In the genomic region with DNA sequence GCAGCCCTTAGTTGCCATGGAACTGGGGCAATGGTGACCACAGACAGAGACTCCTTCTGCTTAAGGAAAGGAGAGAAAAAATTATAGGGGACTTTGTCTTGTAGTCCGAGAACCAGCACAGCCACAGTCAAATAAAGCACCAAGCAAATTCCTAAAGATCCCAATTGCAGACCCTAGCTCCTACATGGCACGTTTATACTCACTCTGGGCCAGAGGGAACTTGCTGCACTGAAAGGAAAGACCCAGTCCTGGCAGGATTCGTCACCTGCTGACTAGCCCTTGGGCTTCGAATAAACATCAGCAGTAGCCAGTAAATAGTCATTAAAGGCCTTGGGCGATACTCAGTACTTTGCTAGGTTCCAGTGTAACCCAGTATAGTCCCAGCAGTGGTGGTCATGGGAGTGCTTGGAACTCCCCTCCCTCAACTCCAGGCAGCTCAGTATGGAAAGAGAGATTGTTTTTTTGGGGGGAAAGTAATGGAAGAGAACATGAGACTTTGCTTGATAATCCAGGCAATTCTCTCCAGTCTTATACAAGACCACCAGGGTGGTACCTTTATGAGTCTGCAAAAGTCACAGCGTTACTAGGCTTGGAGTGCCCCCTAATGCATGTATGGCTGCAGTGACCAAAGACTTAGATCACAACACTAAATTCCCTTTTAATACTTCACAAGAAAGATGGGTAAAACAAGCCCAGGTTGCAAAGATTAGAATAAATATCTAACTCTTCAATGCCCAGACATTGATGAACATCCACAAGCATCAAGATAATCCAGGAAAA, we compare ENCODE assay signal across 13 cellular contexts.
DNase-seq lines count a peak whose midpoint lies in the region; ATAC-seq and TF ChIP-seq lines count a peak whose summit lies in the region.
"Had no signal": no experiment of that assay in that cellular context is flagged by ENCODE, and none has a peak within 500 bp of the region (broad histone marks: within the 10 kb centered on the region; RNA-seq: fewer than 3 reads in every experiment).

No MANE protein-coding gene starts in this region.

- TF ChIP-seq CTCF in AG09309 (IDR thresholded peaks at IDR 0.05; ENCODE audit: control insufficient read depth, insufficient read depth, low read depth, low read length, missing control alignments) = peak; percentile 26
- peak; percentile 45 for TF ChIP-seq CTCF in astrocyte of the spinal cord (IDR thresholded peaks at IDR 0.05; ENCODE audit: low read depth, low read length)
- TF ChIP-seq CTCF in Peyer's patch (IDR thresholded peaks at IDR 0.05) = peak in 3 of 6 experiments; percentile 37 to 50 (median 47)

- in situ Hi-C loops in astrocyte of the spinal cord (cut with HindIII; ENCODE audit: low sequenced_read_pairs) = no loop called here

- DNase-seq in AG09309 (ENCODE audit: low read depth) (no peak), HT-29 (ENCODE audit: low spot score) (peak; percentile 58), astrocyte of the spinal cord (ENCODE audit: low read depth, low spot score) (no peak), left lobe of liver (ENCODE audit: low spot score) (no peak), putamen (ENCODE audit: low spot score) (no peak), islet precursor cell (no peak), Peyer's patch (no peak)
- DNase-seq: activated CD8-positive, alpha-beta memory T cell treated with anti-CD3 and anti-CD28 coated beads, Interleukin-2, amount 50 U/mL, for 4 hours; lower lobe of right lung; occipital lobe; Right ventricle myocardium superior; stimulated activated CD4-positive, alpha-beta T cell treated with anti-CD3 and anti-CD28 coated beads, Interleukin-1b, Interleukin-23, amount 100 ng/mL, for 48 hours had no signal

- H3K4me3 ChIP-seq in AG09309 (ENCODE audit: control insufficient read depth, low read depth, low read length) (no peak overlapping the region), astrocyte of the spinal cord (ENCODE audit: low read depth, low read length) (no peak overlapping the region), Peyer's patch (no peak overlapping the region)
- H3K4me3 ChIP-seq: lower lobe of right lung had no signal

- no peaks in the 10 kb centered on the region for H3K27me3 ChIP-seq in Peyer's patch

- no peaks in the 10 kb centered on the region for H3K36me3 ChIP-seq in Peyer's patch
- H3K36me3 ChIP-seq: lower lobe of right lung had no signal

- H3K27ac ChIP-seq in Peyer's patch = no peak overlapping the region
- H3K27ac ChIP-seq: lower lobe of right lung had no signal

- H3K9me3 ChIP-seq in Peyer's patch = no peaks in the 10 kb centered on the region

- ATAC-seq in left lobe of liver (peak; percentile 72), GM18502 (IDR thresholded peaks at IDR 0.05; ENCODE audit: poor library complexity, unreplicated experiment) (no peak)
- ATAC-seq: lower lobe of right lung had no signal

- no peak for TF ChIP-seq POLR2A in Peyer's patch (IDR thresholded peaks at IDR 0.05)

- no peaks in the 10 kb centered on the region for H3K4me1 ChIP-seq in Peyer's patch
- H3K4me1 ChIP-seq: lower lobe of right lung had no signal
